ENCODE assay signal across 16 cellular contexts in genomic region chr11:37967635-37968034, GRCh38.
DNase-seq lines count a peak whose midpoint lies in the region; ATAC-seq and TF ChIP-seq lines count a peak whose summit lies in the region.
"Had no signal": no experiment of that assay in that cellular context is flagged by ENCODE, and none has a peak within 500 bp of the region (broad histone marks: within the 10 kb centered on the region; RNA-seq: fewer than 3 reads in every experiment).

No MANE protein-coding gene starts in this region.

- no peak for ATAC-seq in HG03196 (IDR thresholded peaks at IDR 0.05; ENCODE audit: unreplicated experiment)
- ATAC-seq in foreskin keratinocyte, result no peak
- ATAC-seq in activated CD8-positive, alpha-beta memory T cell treated with anti-CD3 and anti-CD28 coated beads, Interleukin-2, amount 10 ng/mL, durations not matched to agents 7 days and 5 days, result no peak
- ATAC-seq: GM12878, GM23338 had no signal

- H3K27me3 Mint-ChIP-seq in glutamatergic neuron (ENCODE audit: unreplicated experiment), result peaks cover 2% of the 10 kb centered on the region
- H3K27me3 Mint-ChIP-seq in activated CD8-positive, alpha-beta memory T cell treated with anti-CD3 and anti-CD28 coated beads, Interleukin-2, amount 10 ng/mL, durations not matched to agents 7 days and 5 days, result no peaks in the 10 kb centered on the region
- H3K27me3 Mint-ChIP-seq: CD4-positive, CD25-positive, alpha-beta regulatory T cell had no signal

- no peak overlapping the region for H2BK5ac ChIP-seq in mesendoderm (ENCODE audit: low read length)

- H3K36me3 Mint-ChIP-seq in glutamatergic neuron (ENCODE audit: unreplicated experiment), result no peaks in the 10 kb centered on the region
- no peaks in the 10 kb centered on the region for H3K36me3 Mint-ChIP-seq in activated CD8-positive, alpha-beta memory T cell treated with anti-CD3 and anti-CD28 coated beads, Interleukin-2, amount 10 ng/mL, durations not matched to agents 7 days and 5 days
- H3K36me3 Mint-ChIP-seq: CD4-positive, CD25-positive, alpha-beta regulatory T cell had no signal

- CTCF ChIA-PET in activated CD8-positive, alpha-beta memory T cell treated with anti-CD3 and anti-CD28 coated beads, Interleukin-2, amount 10 ng/mL, durations not matched to agents 7 days and 5 days (lab: Charles Lee), result no interaction called here

- H3K9ac ChIP-seq in mesendoderm (ENCODE audit: low read length), result no peak overlapping the region
- H3K9ac ChIP-seq: BLaER1 treated with 17β-estradiol and CSF1 and Interleukin-3, amounts not matched to agents 10 nM and 100 nM had no signal

- peaks cover 4% of the 10 kb centered on the region for H3K9me3 Mint-ChIP-seq in glutamatergic neuron (ENCODE audit: unreplicated experiment)
- peaks cover 9% of the 10 kb centered on the region for H3K9me3 Mint-ChIP-seq in activated CD8-positive, alpha-beta memory T cell treated with anti-CD3 and anti-CD28 coated beads, Interleukin-2, amount 10 ng/mL, durations not matched to agents 7 days and 5 days (ENCODE audit: low read depth)

- no peak overlapping the region for H2AK5ac ChIP-seq in mesendoderm (ENCODE audit: low read length)

- no peaks in the 10 kb centered on the region for H3K36me3 ChIP-seq in mesendoderm (ENCODE audit: control insufficient read depth, insufficient read depth, low read length)
- H3K36me3 ChIP-seq: BLaER1 treated with 17β-estradiol and CSF1 and Interleukin-3, amounts not matched to agents 10 nM and 100 nM had no signal

- H3K4me1 Mint-ChIP-seq in glutamatergic neuron (ENCODE audit: low read depth, unreplicated experiment), result peaks cover 10% of the 10 kb centered on the region
- H3K4me1 Mint-ChIP-seq in activated CD8-positive, alpha-beta memory T cell treated with anti-CD3 and anti-CD28 coated beads, Interleukin-2, amount 10 ng/mL, durations not matched to agents 7 days and 5 days, result no peaks in the 10 kb centered on the region
- H3K4me1 Mint-ChIP-seq: CD4-positive, CD25-positive, alpha-beta regulatory T cell had no signal

- H2BK120ac ChIP-seq in mesendoderm (ENCODE audit: low read depth, low read length), result no peak overlapping the region

- TF ChIP-seq CTCF in glutamatergic neuron (IDR thresholded peaks at IDR 0.05; ENCODE audit: partially characterized antibody, unreplicated experiment) (no peak), foreskin keratinocyte (conservative IDR thresholded peaks at IDR 0.05) (no peak)

- DNase-seq in ELF-1 (ENCODE audit: low read depth, low spot score) (peak; percentile 11), NCI-H69 (lab: John Stamatoyannopoulos, UW) (peak; percentile 13), glutamatergic neuron (no peak), mesendoderm (peak; percentile 10), foreskin keratinocyte (no peak)
- DNase-seq in activated CD8-positive, alpha-beta memory T cell treated with anti-CD3 and anti-CD28 coated beads, Interleukin-2, amount 10 ng/mL, durations not matched to agents 7 days and 5 days, result no peak
- no peak for DNase-seq in activated naive CD4-positive, alpha-beta T cell treated with Interleukin-2 at 50 U/mL for 16 hours
- DNase-seq: ACHN; Calu3; CD4-positive, CD25-positive, alpha-beta regulatory T cell; DMS 273 treated with DMSO at 0.1 percent for 48 hours; H9 had no signal

- WGBS in mesendoderm (ENCODE audit: extremely low coverage, insufficient coverage, low lambda C conversion rate), result no CpG with 5 or more reads among the region's 10 CpGs

- H3K79me1 ChIP-seq in mesendoderm (ENCODE audit: low read length), result no peaks in the 10 kb centered on the region

- H3K4me3 Mint-ChIP-seq in glutamatergic neuron (ENCODE audit: unreplicated experiment), result no peak overlapping the region
- no peak overlapping the region for H3K4me3 Mint-ChIP-seq in activated CD8-positive, alpha-beta memory T cell treated with anti-CD3 and anti-CD28 coated beads, Interleukin-2, amount 10 ng/mL, durations not matched to agents 7 days and 5 days
- H3K4me3 Mint-ChIP-seq: CD4-positive, CD25-positive, alpha-beta regulatory T cell; GM23338; H9 had no signal

- no peak overlapping the region for H3K4me3 ChIP-seq in mesendoderm (ENCODE audit: low read length)
- H3K4me3 ChIP-seq: BLaER1 treated with 17β-estradiol and CSF1 and Interleukin-3, amounts not matched to agents 10 nM and 100 nM; GM12878; GM23338 had no signal

- H3K23ac ChIP-seq in mesendoderm (ENCODE audit: low read length), result no peak overlapping the region

- H3K27ac Mint-ChIP-seq in glutamatergic neuron (ENCODE audit: unreplicated experiment), result peak overlapping the region; percentile 81
- no peak overlapping the region for H3K27ac Mint-ChIP-seq in activated CD8-positive, alpha-beta memory T cell treated with anti-CD3 and anti-CD28 coated beads, Interleukin-2, amount 10 ng/mL, durations not matched to agents 7 days and 5 days

- no peak overlapping the region for H4K8ac ChIP-seq in mesendoderm (ENCODE audit: low read depth, low read length)

- peak overlapping the region; percentile 16 for H3K18ac ChIP-seq in mesendoderm (ENCODE audit: low read length)

- H4K5ac ChIP-seq in mesendoderm (ENCODE audit: low read length), result no peak overlapping the region

- peaks cover 3% of the 10 kb centered on the region for H3K4me1 ChIP-seq in mesendoderm (ENCODE audit: control insufficient read depth, low read depth, low read length)
- no peaks in the 10 kb centered on the region for H3K4me1 ChIP-seq in foreskin keratinocyte

- no peak overlapping the region for H2BK15ac ChIP-seq in mesendoderm (replicated peaks; ENCODE audit: low read depth)

- H3K4me2 ChIP-seq in mesendoderm (ENCODE audit: low read length), result no peak overlapping the region
- H3K4me2 ChIP-seq: BLaER1 treated with 17β-estradiol and CSF1 and Interleukin-3, amounts not matched to agents 10 nM and 100 nM; GM23338 had no signal

- H3K56ac ChIP-seq in mesendoderm (ENCODE audit: low read length), result no peak overlapping the region

- H3K4ac ChIP-seq in mesendoderm (ENCODE audit: low read depth, low read length), result no peak overlapping the region

- no peaks in the 10 kb centered on the region for H3K79me2 ChIP-seq in mesendoderm (ENCODE audit: control insufficient read depth, insufficient read depth, low read length)

- H3K27ac ChIP-seq in mesendoderm (ENCODE audit: low read depth, low read length), result peak overlapping the region; percentile 13
- no peak overlapping the region for H3K27ac ChIP-seq in foreskin keratinocyte
- H3K27ac ChIP-seq: BLaER1 treated with 17β-estradiol and CSF1 and Interleukin-3, amounts not matched to agents 10 nM and 100 nM had no signal

- H3K27me3 ChIP-seq in mesendoderm (ENCODE audit: insufficient read depth, low read length, poor library complexity), result no peaks in the 10 kb centered on the region
- no peaks in the 10 kb centered on the region for H3K27me3 ChIP-seq in foreskin keratinocyte
- H3K27me3 ChIP-seq: BLaER1 treated with 17β-estradiol and CSF1 and Interleukin-3, amounts not matched to agents 10 nM and 100 nM had no signal

Comparison
In these comparisons a context has a peak if more than half of its experiments do, and no peak if none do; other contexts are left out.
1. DNase-seq: peak in ELF-1 (single experiment), NCI-H69 (single experiment) and mesendoderm (single experiment); none in glutamatergic neuron (single experiment), foreskin keratinocyte (0 of 2), activated CD8-positive, alpha-beta memory T cell treated with anti-CD3 and anti-CD28 coated beads, Interleukin-2, amount 10 ng/mL, durations not matched to agents 7 days and 5 days (single experiment) and activated naive CD4-positive, alpha-beta T cell treated with Interleukin-2 at 50 U/mL for 16 hours (single experiment).